1 cellular context compared by ENCODE assay signal in genomic region chr14:20305265-20306078, GRCh38.
A peak's percentile ranks its signal among the peaks of the same experiment; 100 is the strongest.
TF ChIP-seq lines count a peak whose summit lies in the region.

Gene TTC5 (minus strand): TSS chr14:20305951. CDS start chr14:20305937, 14 bp downstream.

TF ChIP-seq in K562, 482 proteins besides CTCF, POLR2A, EP300 and RAD21 (continued from another document and continues in another):
- TF ChIP-seq RERE (CRISPR knock-in tag; IDR thresholded peaks at IDR 0.05; ENCODE audit: borderline replicate concordance) (no peak), ETV6 (IDR thresholded peaks at IDR 0.05; ENCODE audit: borderline replicate concordance in 1 of 2, low read depth in 2 of 2, low read length in 1 of 2) (no peak), ETV6 (CRISPR knock-in tag; IDR thresholded peaks at IDR 0.05; ENCODE audit: borderline replicate concordance) (no peak), ZNF449 (CRISPR knock-in tag; IDR thresholded peaks at IDR 0.05) (no peak), ZNF384 (IDR thresholded peaks at IDR 0.05; ENCODE audit: low read depth, low read length) (no peak), NFXL1 (CRISPR knock-in tag; IDR thresholded peaks at IDR 0.05) (no peak), AFF4 (CRISPR knock-in tag; IDR thresholded peaks at IDR 0.05) (0 out of 2 replicates have a peak, but pooled peaks have one; percentile 44), THRB (CRISPR knock-in tag; conservative IDR thresholded peaks at IDR 0.05) (no peak), SLC30A9 (CRISPR knock-in tag; IDR thresholded peaks at IDR 0.05) (no peak), HNRNPL (IDR thresholded peaks at IDR 0.05; ENCODE audit: low read depth, low read length) (no peak), HNRNPK (IDR thresholded peaks at IDR 0.05; ENCODE audit: low read depth, low read length, poor library complexity, severe bottlenecking) (no peak), ZFPM2 (CRISPR knock-in tag; IDR thresholded peaks at IDR 0.05) (no peak), SMAD1 (IDR thresholded peaks at IDR 0.05; ENCODE audit: low read depth, low read length, partially characterized antibody) (no peak), RAD51 (IDR thresholded peaks at IDR 0.05; ENCODE audit: borderline replicate concordance, low read depth) (no peak), ZNF551 (CRISPR knock-in tag; IDR thresholded peaks at IDR 0.05) (no peak), KHSRP (IDR thresholded peaks at IDR 0.05) (no peak), MXD1 (CRISPR knock-in tag; IDR thresholded peaks at IDR 0.05; ENCODE audit: borderline replicate concordance, poor library complexity, severe bottlenecking) (no peak), ARID3A (IDR thresholded peaks at IDR 0.05; ENCODE audit: borderline replicate concordance, low read depth, low read length) (peak; percentile 63; the same call in 1 of the 2 replicates), ZNF699 (CRISPR knock-in tag; IDR thresholded peaks at IDR 0.05; ENCODE audit: insufficient replicate concordance) (no peak), SFPQ (IDR thresholded peaks at IDR 0.05; ENCODE audit: low read depth, low read length) (no peak), HOMEZ (CRISPR knock-in tag; IDR thresholded peaks at IDR 0.05) (no peak), MAFK (IDR thresholded peaks at IDR 0.05; ENCODE audit: low read length) (no peak), HSF4 (CRISPR knock-in tag; IDR thresholded peaks at IDR 0.05; ENCODE audit: borderline replicate concordance) (no peak), BRF2 (IDR thresholded peaks at IDR 0.05; ENCODE audit: borderline replicate concordance, insufficient read depth, insufficient read length) (no peak), COPS2 (conservative IDR thresholded peaks at IDR 0.05) (no peak), MIER1 (IDR thresholded peaks at IDR 0.05; ENCODE audit: low read depth) (no peak), ZBTB5 (IDR thresholded peaks at IDR 0.05) (no peak), ZNF561 (CRISPR knock-in tag; conservative IDR thresholded peaks at IDR 0.05) (no peak), RHOXF2B (CRISPR knock-in tag; conservative IDR thresholded peaks at IDR 0.05) (no peak), KDM5B (IDR thresholded peaks at IDR 0.05; ENCODE audit: insufficient replicate concordance, low read depth, low read length) (no peak), MNT (conservative IDR thresholded peaks at IDR 0.05) (peak; percentile 78 to 84), ZNF212 (CRISPR knock-in tag; IDR thresholded peaks at IDR 0.05) (no peak), HIVEP1 (CRISPR knock-in tag; IDR thresholded peaks at IDR 0.05) (no peak)
